In the genomic region with DNA sequence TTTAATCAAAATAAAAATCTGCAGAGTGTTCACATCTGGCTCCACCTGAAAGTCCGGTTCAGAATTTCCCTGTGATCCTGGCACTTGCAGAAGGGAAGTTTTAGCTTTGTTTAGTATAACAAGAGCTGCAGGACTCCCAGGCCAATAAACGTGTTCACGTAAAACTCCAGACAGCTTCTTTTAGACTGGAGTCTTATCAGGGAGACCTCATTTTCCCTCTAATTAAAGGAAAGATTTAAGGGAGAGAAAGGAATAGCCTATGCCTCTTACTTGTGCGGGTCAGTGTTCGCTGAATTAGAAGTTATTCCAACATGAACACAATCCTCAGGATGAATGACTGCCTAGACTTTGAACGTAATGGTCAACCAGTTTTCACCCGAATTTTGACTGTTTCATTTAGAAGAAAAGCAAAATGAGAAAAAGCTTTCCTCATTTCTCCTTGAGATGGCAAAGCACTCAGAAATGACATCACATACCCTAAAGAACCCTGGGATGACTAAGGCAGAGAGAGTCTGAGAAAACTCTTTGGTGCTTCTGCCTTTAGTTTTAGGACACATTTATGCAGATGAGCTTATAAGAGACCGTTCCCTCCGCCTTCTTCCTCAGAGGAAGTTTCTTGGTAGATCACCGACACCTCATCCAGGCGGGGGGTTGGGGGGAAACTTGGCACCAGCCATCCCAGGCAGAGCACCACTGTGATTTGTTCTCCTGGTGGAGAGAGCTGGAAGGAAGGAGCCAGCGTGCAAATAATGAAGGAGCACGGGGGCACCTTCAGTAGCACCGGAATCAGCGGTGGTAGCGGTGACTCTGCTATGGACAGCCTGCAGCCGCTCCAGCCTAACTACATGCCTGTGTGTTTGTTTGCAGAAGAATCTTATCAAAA, we compare ENCODE assay signal across 8 cellular contexts.
DNase-seq lines count a peak whose midpoint lies in the region; ATAC-seq and TF ChIP-seq lines count a peak whose summit lies in the region.

No MANE protein-coding gene starts in this region.

- intact Hi-C loops in colonic mucosa (cut with DNase I), result no loop called here

- peak; percentile 24 for ATAC-seq in HG02885 (IDR thresholded peaks at IDR 0.05; ENCODE audit: poor library complexity, unreplicated experiment)

- H3K4me3 ChIP-seq in GM08714 (ENCODE audit: low read length) (peak overlapping the region; percentile 98), colonic mucosa (peak overlapping the region; percentile 39)

- H3K9me3 ChIP-seq in colonic mucosa, result no peaks in the 10 kb centered on the region

- DNase-seq in T-helper 9 cell, result peak; percentile 36
- DNase-seq in colonic mucosa, result peak; percentile 60
- peak; percentile 84 for DNase-seq in kidney tubule cell (ENCODE audit: low spot score)
- peak; percentile 52 to 55 for DNase-seq in stimulated activated CD4-positive, alpha-beta T cell treated with anti-CD3 and anti-CD28 coated beads, Interleukin-2, amount 100 ng/mL, for 24 hours
- no peak for DNase-seq in NCI-H187 (lab: John Stamatoyannopoulos, UW)
- no peak for DNase-seq in NCI-H2081 treated with DMSO at 0.1 percent for 48 hours (lab: John Stamatoyannopoulos, UW)

- no peaks in the 10 kb centered on the region for H3K27me3 ChIP-seq in colonic mucosa

- no peaks in the 10 kb centered on the region for H3K36me3 ChIP-seq in colonic mucosa

- H3K9ac ChIP-seq in colonic mucosa (ENCODE audit: low read depth in 2 of 2, low read length in 2 of 2), result peak overlapping the region; percentile 70 to 74

- H3K4me1 ChIP-seq in colonic mucosa, result no peaks in the 10 kb centered on the region

- no peak for TF ChIP-seq CTCF in colonic mucosa (IDR thresholded peaks at IDR 0.05)

- peak overlapping the region; percentile 39 for H3K27ac ChIP-seq in colonic mucosa

Comparison
In these comparisons a context has a peak if more than half of its experiments do, and no peak if none do; other contexts are left out.
1. DNase-seq: peak in T-helper 9 cell (single experiment), colonic mucosa (single experiment), kidney tubule cell (single experiment) and stimulated activated CD4-positive, alpha-beta T cell treated with anti-CD3 and anti-CD28 coated beads, Interleukin-2, amount 100 ng/mL, for 24 hours (2 of 2); none in NCI-H187 (0 of 2) and NCI-H2081 treated with DMSO at 0.1 percent for 48 hours (single experiment).